In genomic region chr5:17235736-17236330, GRCh38 we compare ENCODE assay signal across 18 cellular contexts. TPM values are rescaled to one million over a fixed set of nuclear protein-coding genes. Genes with fewer than 3 reads are reported as not detected.
DNase-seq lines count a peak whose midpoint lies in the region; ATAC-seq and TF ChIP-seq lines count a peak whose summit lies in the region.
"Had no signal": no experiment of that assay in that cellular context is flagged by ENCODE, and none has a peak within 500 bp of the region (broad histone marks: within the 10 kb centered on the region; RNA-seq: fewer than 3 reads in every experiment).

No MANE protein-coding gene starts in this region.

- H3K9me3 ChIP-seq in HAP-1 = no peaks in the 10 kb centered on the region
- H3K9me3 ChIP-seq: left lung, mucosa of descending colon had no signal

- no peaks in the 10 kb centered on the region for H3K27me3 ChIP-seq in HAP-1 (ENCODE audit: low read depth)
- H3K27me3 ChIP-seq: BLaER1 treated with 17β-estradiol and CSF1 and Interleukin-3, amounts not matched to agents 10 nM and 100 nM; left lung had no signal

- peak; percentile 62 for DNase-seq in HFFc6
- peak; percentile 72 for DNase-seq in astrocyte of the spinal cord (ENCODE audit: low read depth, low spot score)
- DNase-seq in mesothelial cell of epicardium (ENCODE audit: low spot score in 2 of 2, unreplicated experiment in 2 of 2) = no peak
- no peak for DNase-seq in activated CD4-positive, alpha-beta T cell treated with anti-CD3 and anti-CD28 coated beads, Interleukin-2, amount 10 ng/mL, durations not matched to agents 7 days and 5 days
- DNase-seq in NOMO-1 treated with DMSO at 0.1 percent for 48 hours (lab: John Stamatoyannopoulos, UW; ENCODE audit: unreplicated experiment) = no peak
- DNase-seq in HAP-1 (ENCODE audit: low spot score in 2 of 2) = no peak
- DNase-seq: effector memory CD8-positive, alpha-beta T cell; Karpas-422; left lung; mucosa of descending colon; NCI-H1417; NCI-H526 treated with DMSO at 0.1 percent for 48 hours; SIG-M5; stimulated activated naive CD8-positive, alpha-beta T cell treated with anti-CD3 and anti-CD28 coated beads, Interleukin-15, Interleukin-2, amounts not matched to agents 100 U/mL and 50 U/mL, for 24 hours; T-helper 2 cell had no signal

- H3K27ac Mint-ChIP-seq in HFFc6 (peak overlapping the region; percentile 74), mesothelial cell of epicardium (peak overlapping the region; percentile 25)
- no peak overlapping the region for H3K27ac Mint-ChIP-seq in activated CD4-positive, alpha-beta T cell treated with anti-CD3 and anti-CD28 coated beads, Interleukin-2, amount 10 ng/mL, durations not matched to agents 7 days and 5 days
- H3K27ac Mint-ChIP-seq: activated T-helper 2 cell treated with anti-CD3 and anti-CD28 coated beads, Interferon-gamma antibody, Interleukin-2, Interleukin-4, amounts not matched to agents 10 μg/mL and 5 μg/mL and 100 μg/mL, durations not matched to agents 14 hours and 24 hours and 36 hours; effector memory CD8-positive, alpha-beta T cell had no signal

- no peak for TF ChIP-seq CTCF in HFFc6 (IDR thresholded peaks at IDR 0.05)
- TF ChIP-seq CTCF in astrocyte of the spinal cord (IDR thresholded peaks at IDR 0.05; ENCODE audit: low read depth, low read length) = no peak
- TF ChIP-seq CTCF in mesothelial cell of epicardium (IDR thresholded peaks at IDR 0.05; ENCODE audit: unreplicated experiment) = no peak

- no peak for ATAC-seq in esophagus mucosa
- ATAC-seq: effector memory CD8-positive, alpha-beta T cell; mucosa of descending colon; stimulated activated naive CD8-positive, alpha-beta T cell treated with anti-CD3 and anti-CD28 coated beads, Interleukin-15, Interleukin-2, amounts not matched to agents 100 U/mL and 50 U/mL, for 24 hours had no signal

- POLR2A ChIA-PET in activated CD4-positive, alpha-beta T cell treated with anti-CD3 and anti-CD28 coated beads, Interleukin-2, amount 10 ng/mL, durations not matched to agents 7 days and 5 days (lab: Charles Lee) = no interaction called here

- CTCF ChIA-PET in activated CD4-positive, alpha-beta T cell treated with anti-CD3 and anti-CD28 coated beads, Interleukin-2, amount 10 ng/mL, durations not matched to agents 7 days and 5 days (lab: Charles Lee) = no interaction called here

- peak overlapping the region; percentile 53; the same call in 1 of the 2 replicates for H3K4me3 Mint-ChIP-seq in HFFc6
- H3K4me3 Mint-ChIP-seq in mesothelial cell of epicardium = no peak overlapping the region
- no peak overlapping the region for H3K4me3 Mint-ChIP-seq in activated CD4-positive, alpha-beta T cell treated with anti-CD3 and anti-CD28 coated beads, Interleukin-2, amount 10 ng/mL, durations not matched to agents 7 days and 5 days
- H3K4me3 Mint-ChIP-seq: effector memory CD8-positive, alpha-beta T cell had no signal

- in situ Hi-C loops in astrocyte of the spinal cord (cut with HindIII; ENCODE audit: low sequenced_read_pairs) (no loop called here), HAP-1 (cut with MboI; ENCODE audit: low sequenced_read_pairs) (no loop called here)

- no peaks in the 10 kb centered on the region for H3K9me3 Mint-ChIP-seq in HFFc6
- no peaks in the 10 kb centered on the region for H3K9me3 Mint-ChIP-seq in mesothelial cell of epicardium
- no peaks in the 10 kb centered on the region for H3K9me3 Mint-ChIP-seq in activated CD4-positive, alpha-beta T cell treated with anti-CD3 and anti-CD28 coated beads, Interleukin-2, amount 10 ng/mL, durations not matched to agents 7 days and 5 days
- H3K9me3 Mint-ChIP-seq: activated T-helper 2 cell treated with anti-CD3 and anti-CD28 coated beads, Interferon-gamma antibody, Interleukin-2, Interleukin-4, amounts not matched to agents 10 μg/mL and 5 μg/mL and 100 μg/mL, durations not matched to agents 14 hours and 24 hours and 36 hours had no signal

- peaks cover 82% of the 10 kb centered on the region for H3K4me1 Mint-ChIP-seq in HFFc6 (ENCODE audit: low read depth)
- peaks cover 19% of the 10 kb centered on the region for H3K4me1 Mint-ChIP-seq in mesothelial cell of epicardium
- H3K4me1 Mint-ChIP-seq in activated CD4-positive, alpha-beta T cell treated with anti-CD3 and anti-CD28 coated beads, Interleukin-2, amount 10 ng/mL, durations not matched to agents 7 days and 5 days = no peaks in the 10 kb centered on the region

- no peaks in the 10 kb centered on the region; the same call in 1 of the 2 replicates for H3K27me3 Mint-ChIP-seq in HFFc6 (ENCODE audit: insufficient read depth)
- H3K27me3 Mint-ChIP-seq in mesothelial cell of epicardium (ENCODE audit: low read depth) = no peaks in the 10 kb centered on the region
- no peaks in the 10 kb centered on the region for H3K27me3 Mint-ChIP-seq in activated CD4-positive, alpha-beta T cell treated with anti-CD3 and anti-CD28 coated beads, Interleukin-2, amount 10 ng/mL, durations not matched to agents 7 days and 5 days
- H3K27me3 Mint-ChIP-seq: effector memory CD8-positive, alpha-beta T cell had no signal

- H3K4me3 ChIP-seq in astrocyte of the spinal cord (ENCODE audit: low read depth, low read length) = no peak overlapping the region
- H3K4me3 ChIP-seq in HAP-1 = no peak overlapping the region
- H3K4me3 ChIP-seq: BLaER1 treated with 17β-estradiol and CSF1 and Interleukin-3, amounts not matched to agents 10 nM and 100 nM; left lung; mucosa of descending colon had no signal

- peaks cover 10% of the 10 kb centered on the region for H3K36me3 ChIP-seq in HAP-1 (replicated peaks)
- H3K36me3 ChIP-seq: left lung had no signal

- peaks cover 12% of the 10 kb centered on the region for H3K4me1 ChIP-seq in HAP-1

- peaks cover 40% of the 10 kb centered on the region for H3K36me3 Mint-ChIP-seq in HFFc6 (ENCODE audit: low read depth)
- H3K36me3 Mint-ChIP-seq in mesothelial cell of epicardium = peaks cover 28% of the 10 kb centered on the region
- no peaks in the 10 kb centered on the region for H3K36me3 Mint-ChIP-seq in activated CD4-positive, alpha-beta T cell treated with anti-CD3 and anti-CD28 coated beads, Interleukin-2, amount 10 ng/mL, durations not matched to agents 7 days and 5 days (ENCODE audit: low read depth)

RNA-seq across cellular contexts. Expression of gene BASP1, which starts 18.4 kb away (rescaled TPM):
- 100 to 1,000 TPM; 101 to 158 (median 151) TPM for total RNA-seq in HFFc6 (2021; fragmentation: NEBNext Ultra II Directional; extraction: Animal tissue kit (Norgen Biotek cat#: 25700))
- total RNA-seq in mesothelial cell of epicardium (137 to 144 TPM (median 140 TPM) in 3 replicates), esophagus mucosa (4.9 TPM)
- under 1 TPM; 0.15 to 0.42 TPM for total RNA-seq in activated CD4-positive, alpha-beta T cell treated with anti-CD3 and anti-CD28 coated beads, Interleukin-2, amount 10 ng/mL, durations not matched to agents 7 days and 5 days

Comparison
In these comparisons a context has a peak if more than half of its experiments do, and no peak if none do; other contexts are left out.
1. DNase-seq: peak in HFFc6 (single experiment) and astrocyte of the spinal cord (single experiment); none in mesothelial cell of epicardium (0 of 2), activated CD4-positive, alpha-beta T cell treated with anti-CD3 and anti-CD28 coated beads, Interleukin-2, amount 10 ng/mL, durations not matched to agents 7 days and 5 days (single experiment), NOMO-1 treated with DMSO at 0.1 percent for 48 hours (single experiment) and HAP-1 (0 of 2).
2. RNA of gene BASP1, which starts 18.4 kb away (total RNA-seq): 101 to 158 TPM in HFFc6 and 137 to 144 TPM in mesothelial cell of epicardium; 4.9 TPM in esophagus mucosa (single experiment) and 0.15 to 0.42 TPM in activated CD4-positive, alpha-beta T cell treated with anti-CD3 and anti-CD28 coated beads, Interleukin-2, amount 10 ng/mL, durations not matched to agents 7 days and 5 days; every median in the first group is over 10 times any median in the second.